Comparison of ENCODE assay signal across 22 cellular contexts in the genomic region with DNA sequence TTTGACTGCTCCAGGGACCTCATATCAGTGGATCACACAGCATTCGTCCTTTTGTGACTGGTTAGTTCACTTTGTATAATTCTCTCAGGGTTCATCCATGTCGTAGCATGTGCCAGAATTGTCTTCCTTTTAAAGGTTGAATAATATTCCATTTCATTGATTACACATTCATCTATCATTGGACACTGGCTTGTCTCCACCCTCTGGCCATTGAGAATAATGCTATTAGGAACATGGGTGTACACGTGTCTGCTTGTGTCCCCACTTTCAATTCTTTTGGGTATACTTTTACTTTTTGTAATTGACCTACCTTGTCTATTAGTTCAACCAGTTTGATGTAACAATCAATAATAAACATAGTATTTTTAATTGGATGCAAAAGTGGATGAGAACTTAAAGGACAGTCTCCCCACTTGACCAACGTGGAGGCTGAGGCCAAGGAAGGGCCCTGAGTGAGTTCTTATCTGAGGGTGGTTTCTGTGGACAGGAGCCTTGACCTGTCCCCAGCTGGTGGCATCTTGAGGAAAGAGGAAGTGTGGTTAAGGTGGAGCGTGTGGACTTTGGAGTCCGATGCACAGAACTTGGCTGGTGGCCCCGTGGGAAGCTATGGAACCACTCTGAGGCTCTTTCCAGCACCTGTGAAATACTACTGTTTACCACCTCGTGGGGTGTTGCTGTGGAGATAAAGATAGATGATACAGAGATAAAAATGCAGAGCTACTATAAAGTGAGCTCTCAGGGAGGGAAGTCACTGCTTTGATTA. TPM values are rescaled to one million over a fixed set of nuclear protein-coding genes. Genes with fewer than 3 reads are reported as not detected.
DNase-seq lines count a peak whose midpoint lies in the region; ATAC-seq and TF ChIP-seq lines count a peak whose summit lies in the region.
"Had no signal": no experiment of that assay in that cellular context is flagged by ENCODE, and none has a peak within 500 bp of the region (broad histone marks: within the 10 kb centered on the region; RNA-seq: fewer than 3 reads in every experiment).

No MANE protein-coding gene starts in this region.

- H3K4me1 Mint-ChIP-seq in T-helper 17 cell, result peaks cover 4% of the 10 kb centered on the region
- H3K4me1 Mint-ChIP-seq: neural crest cell had no signal

- H3K36me3 ChIP-seq in neutrophil (peaks cover 4% of the 10 kb centered on the region), ovary (no peaks in the 10 kb centered on the region)
- H3K36me3 ChIP-seq: heart left ventricle, SJSA1, vagina had no signal

- no peak for TF ChIP-seq EP300 in ovary (IDR thresholded peaks at IDR 0.05)

- ATAC-seq in HG03342 (IDR thresholded peaks at IDR 0.05; ENCODE audit: unreplicated experiment) (peak; percentile 41), T-helper 17 cell (no peak), GM18909 (IDR thresholded peaks at IDR 0.05; ENCODE audit: poor library complexity, unreplicated experiment) (no peak), HG02840 (IDR thresholded peaks at IDR 0.05; ENCODE audit: low FRiP score, unreplicated experiment) (no peak), HG03025 (IDR thresholded peaks at IDR 0.05; ENCODE audit: low FRiP score, unreplicated experiment) (no peak)
- ATAC-seq: effector memory CD8-positive, alpha-beta T cell; heart left ventricle had no signal

- H3K9me3 ChIP-seq in T-helper 17 cell (ENCODE audit: control insufficient read depth, low read length, poor library complexity, severe bottlenecking) (no peaks in the 10 kb centered on the region), neutrophil (no peaks in the 10 kb centered on the region), ovary (no peaks in the 10 kb centered on the region)
- H3K9me3 ChIP-seq: heart left ventricle, SJSA1, vagina had no signal

- 66 to 75% (median 72%) methylated on average over 8 of the region's 8 CpGs for WGBS in ovary, 3 donors

- H3K4me1 ChIP-seq in neutrophil (ENCODE audit: control insufficient read depth in 1 of 2, insufficient read depth in 1 of 2, low read depth in 1 of 2, low read length in 1 of 2) (peaks cover 21 to 25% of the 10 kb centered on the region in 2 experiments), ovary (ENCODE audit: insufficient read depth) (no peaks in the 10 kb centered on the region)
- H3K4me1 ChIP-seq: SJSA1, vagina had no signal

- H3K27me3 Mint-ChIP-seq in T-helper 17 cell, result peaks cover 65% of the 10 kb centered on the region

- no peak overlapping the region for H3K4me3 Mint-ChIP-seq in T-helper 17 cell
- H3K4me3 Mint-ChIP-seq: effector memory CD8-positive, alpha-beta T cell; H9; neural crest cell had no signal

- H3K27ac ChIP-seq in neutrophil (peak overlapping the region; percentile 63), ovary (no peak overlapping the region)
- H3K27ac ChIP-seq: heart left ventricle, SJSA1, vagina had no signal

- H3K36me3 Mint-ChIP-seq in T-helper 17 cell (ENCODE audit: low read depth), result no peaks in the 10 kb centered on the region

- no peak for TF ChIP-seq POLR2A in ovary (IDR thresholded peaks at IDR 0.05)

- intact Hi-C loops in ovary (cut with DNase I), result no loop called here

- H3K27ac Mint-ChIP-seq in T-helper 17 cell, result peak overlapping the region; percentile 24
- H3K27ac Mint-ChIP-seq: effector memory CD8-positive, alpha-beta T cell; H9 had no signal

- TF ChIP-seq CTCF in GM10266 (IDR thresholded peaks at IDR 0.05; ENCODE audit: control insufficient read depth, insufficient read depth, low read depth, missing control alignments) (peak; percentile 49), neutrophil (IDR thresholded peaks at IDR 0.05) (no peak), ovary (IDR thresholded peaks at IDR 0.05) (no peak)

- DNase-seq in GM10266 (ENCODE audit: extremely low spot score) (no peak), T-helper 17 cell (no peak), ovary (no peak)
- DNase-seq: activated CD4-positive, alpha-beta T cell treated with anti-CD3 and anti-CD28 coated beads for 48 hours; activated CD8-positive, alpha-beta memory T cell treated with anti-CD3 and anti-CD28 coated beads, Interleukin-2, amount 50 U/mL, for 48 hours; activated gamma-delta T cell; amygdala; central memory CD4-positive, alpha-beta T cell; effector memory CD8-positive, alpha-beta T cell; H9; heart left ventricle; NCI-H510A treated with DMSO at 0.1 percent for 48 hours; stimulated activated CD4-positive, alpha-beta T cell treated with anti-CD3 and anti-CD28 coated beads, Interleukin-15, amount 100 ng/mL, for 24 hours; T1000 had no signal

- H3K27me3 ChIP-seq in neutrophil, result no peaks in the 10 kb centered on the region
- H3K27me3 ChIP-seq in ovary, result no peaks in the 10 kb centered on the region
- H3K27me3 ChIP-seq: heart left ventricle, vagina had no signal

- no peak overlapping the region for H3K4me3 ChIP-seq in neutrophil (ENCODE audit: low read depth in 1 of 2, low read length in 1 of 2)
- no peak overlapping the region for H3K4me3 ChIP-seq in ovary
- H3K4me3 ChIP-seq: heart left ventricle, SJSA1, vagina had no signal

RNA-seq across cellular contexts. Expression of a gene that starts 16.6 kb away (rescaled TPM):
- total RNA-seq in T-helper 17 cell, result 10 to 100 TPM in 1 of 2 donors, 1 to 10 TPM in 1; 2.1 to 10.1 TPM
- total RNA-seq in ovary, result 1 to 10 TPM in 6 of 7 donors, under 1 TPM in 1; 0.72 to 4.2 (median 1.7) TPM
- 1 to 10 TPM in 1 of 2 donors, under 1 TPM in 1; 0.54 to 1.8 TPM for polyA plus RNA-seq in ovary
- total RNA-seq: H9, neural crest cell had no signal
